In the genomic region with DNA sequence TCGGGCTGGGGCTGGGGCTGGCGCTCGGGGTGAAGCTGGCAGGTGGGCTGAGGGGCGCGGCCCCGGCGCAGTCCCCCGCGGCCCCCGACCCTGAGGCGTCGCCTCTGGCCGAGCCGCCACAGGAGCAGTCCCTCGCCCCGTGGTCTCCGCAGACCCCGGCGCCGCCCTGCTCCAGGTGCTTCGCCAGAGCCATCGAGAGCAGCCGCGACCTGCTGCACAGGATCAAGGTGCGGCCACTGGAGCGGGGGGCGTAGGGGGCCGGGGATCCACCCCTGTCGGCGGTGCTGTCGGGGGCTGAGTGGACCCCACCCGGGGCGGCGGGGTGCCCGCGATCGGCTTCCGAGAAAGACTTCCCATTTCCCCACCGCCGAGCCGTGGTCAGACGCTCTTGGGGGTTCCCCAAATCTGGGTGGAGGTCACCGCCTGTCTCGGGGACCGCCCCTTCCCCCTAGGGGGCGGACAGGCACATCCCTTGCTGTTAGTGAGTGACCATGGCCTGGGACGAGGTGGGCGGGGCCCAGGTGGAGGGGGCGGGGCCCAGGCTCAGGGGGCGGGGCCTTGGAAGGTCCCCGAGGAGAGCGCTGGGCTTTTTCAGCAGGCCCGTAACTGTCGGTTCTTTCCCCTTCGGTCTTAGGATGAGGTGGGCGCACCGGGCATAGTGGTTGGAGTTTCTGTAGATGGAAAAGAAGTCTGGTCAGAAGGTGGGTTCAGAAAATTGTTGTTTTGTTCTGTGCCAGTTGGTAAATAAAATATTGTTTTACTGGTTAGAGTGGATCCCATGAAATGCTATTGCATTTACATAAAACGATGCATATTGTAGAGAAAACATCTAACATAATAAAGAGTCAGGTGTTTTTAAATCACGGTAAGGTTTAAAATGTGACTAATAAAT, we compare ENCODE assay signal across 8 cellular contexts. TPM values are rescaled to one million over a fixed set of nuclear protein-coding genes. Genes with fewer than 3 reads are reported as not detected.
A peak's percentile ranks its signal among the peaks of the same experiment; 100 is the strongest.
DNase-seq lines count a peak whose midpoint lies in the region; ATAC-seq and TF ChIP-seq lines count a peak whose summit lies in the region.

No MANE protein-coding gene starts in this region.

- peaks cover 20% of the 10 kb centered on the region for H3K79me2 ChIP-seq in fibroblast of lung (ENCODE audit: control insufficient read depth, insufficient read depth, low read length)

- H2AFZ ChIP-seq in fibroblast of lung (ENCODE audit: low read length): no peak overlapping the region

- no peaks in the 10 kb centered on the region for H4K20me1 ChIP-seq in fibroblast of lung (ENCODE audit: control insufficient read depth, extremely low read depth, insufficient read depth, low read length)

- POLR2A ChIA-PET in naive thymus-derived CD4-positive, alpha-beta T cell (lab: Charles Lee): interaction anchor here (1.0 kb wide), 1 partner anchor 156 kb away, joined by 3 read pairs; no protein-coding TSS in a partner anchor

- intact Hi-C loops in naive thymus-derived CD4-positive, alpha-beta T cell (cut with micrococcal nuclease): loop anchor here (1.0 to 5.0 kb wide), 4 partner anchors 70 to 970 kb away; a partner anchor contains a TSS

- H3K9me3 ChIP-seq in Peyer's patch: no peaks in the 10 kb centered on the region
- H3K9me3 ChIP-seq in fibroblast of lung (ENCODE audit: control insufficient read depth, insufficient read depth, low read depth, low read length): no peaks in the 10 kb centered on the region
- peaks cover 0 to 16% (median 7%) of the 10 kb centered on the region in 3 experiments for H3K9me3 ChIP-seq in naive thymus-derived CD4-positive, alpha-beta T cell (ENCODE audit: control insufficient read depth in 2 of 3, low read length in 3 of 3)

- H3K36me3 Mint-ChIP-seq in naive thymus-derived CD4-positive, alpha-beta T cell: peaks cover 0 to 19% (median 13%) of the 10 kb centered on the region in 5 donors
- H3K36me3 Mint-ChIP-seq in stimulated activated naive B cell treated with anti-CD40 and anti-IgM and Interleukin-4, amounts not matched to agents 10 μg/mL and 1 μg/mL and 100 μg/mL, for 72 hours: peaks cover 31 to 34% of the 10 kb centered on the region in 2 donors

- peak overlapping the region; percentile 90 to 99 (median 92) for H3K27ac ChIP-seq in Peyer's patch
- peak overlapping the region; percentile 82 for H3K27ac ChIP-seq in fibroblast of lung (ENCODE audit: insufficient read depth, low read length)
- H3K27ac ChIP-seq in naive thymus-derived CD4-positive, alpha-beta T cell (ENCODE audit: low read depth, low read length): peak overlapping the region; percentile 80

- DNase-seq in COR-L47 (lab: John Stamatoyannopoulos, UW) (peak; percentile 24), HT-29 (ENCODE audit: low spot score) (peak; percentile 80), Peyer's patch (peak; percentile 93 to 97 (median 95)), fibroblast of lung (ENCODE audit: low read depth in 2 of 2) (peak; percentile 62 to 66)
- peak; percentile 44 to 80 for DNase-seq in activated T-helper 1 cell treated with anti-CD3 and anti-CD28 coated beads, Interleukin-2, amount 50 U/mL, for 16 hours (ENCODE audit: low read depth in 1 of 2, low spot score in 1 of 2)
- DNase-seq in naive thymus-derived CD4-positive, alpha-beta T cell: peak; percentile 38 to 91 (median 57)
- peak; percentile 91 for DNase-seq in stimulated activated naive B cell treated with anti-CD40 and anti-IgM and Interleukin-4, amounts not matched to agents 10 μg/mL and 1 μg/mL and 100 μg/mL, for 72 hours

- H3K4me3 Mint-ChIP-seq in naive thymus-derived CD4-positive, alpha-beta T cell: peak overlapping the region; percentile 80 to 95 (median 92)
- H3K4me3 Mint-ChIP-seq in stimulated activated naive B cell treated with anti-CD40 and anti-IgM and Interleukin-4, amounts not matched to agents 10 μg/mL and 1 μg/mL and 100 μg/mL, for 72 hours: peak overlapping the region; percentile 87 to 88

- H3K27me3 Mint-ChIP-seq in naive thymus-derived CD4-positive, alpha-beta T cell: no peaks in the 10 kb centered on the region
- no peaks in the 10 kb centered on the region for H3K27me3 Mint-ChIP-seq in stimulated activated naive B cell treated with anti-CD40 and anti-IgM and Interleukin-4, amounts not matched to agents 10 μg/mL and 1 μg/mL and 100 μg/mL, for 72 hours

- peak; percentile 77 for ATAC-seq in GM21360 (IDR thresholded peaks at IDR 0.05; ENCODE audit: unreplicated experiment)
- ATAC-seq in naive thymus-derived CD4-positive, alpha-beta T cell: peak; percentile 95
- peak; percentile 88 to 90 for ATAC-seq in stimulated activated naive B cell treated with anti-CD40 and anti-IgM and Interleukin-4, amounts not matched to agents 10 μg/mL and 1 μg/mL and 100 μg/mL, for 72 hours (replicated peaks)

- H3K9me3 Mint-ChIP-seq in naive thymus-derived CD4-positive, alpha-beta T cell: peaks cover 5 to 19% (median 9%) of the 10 kb centered on the region in 11 donors
- H3K9me3 Mint-ChIP-seq in stimulated activated naive B cell treated with anti-CD40 and anti-IgM and Interleukin-4, amounts not matched to agents 10 μg/mL and 1 μg/mL and 100 μg/mL, for 72 hours: peaks cover 11% of the 10 kb centered on the region in 2 donors

- TF ChIP-seq POLR2A in Peyer's patch (IDR thresholded peaks at IDR 0.05): peak in 1 of 2 donors; percentile 5

- peak overlapping the region; percentile 54 to 95 (median 79) for H3K27ac Mint-ChIP-seq in naive thymus-derived CD4-positive, alpha-beta T cell
- peak overlapping the region; percentile 93 for H3K27ac Mint-ChIP-seq in stimulated activated naive B cell treated with anti-CD40 and anti-IgM and Interleukin-4, amounts not matched to agents 10 μg/mL and 1 μg/mL and 100 μg/mL, for 72 hours

- TF ChIP-seq CTCF in Peyer's patch (IDR thresholded peaks at IDR 0.05) (peak in 3 of 6 experiments; percentile 21 to 37 (median 24)), fibroblast of lung (conservative IDR thresholded peaks at IDR 0.05 in 1 of 2, IDR thresholded peaks at IDR 0.05 in 1 of 2; ENCODE audit: low read depth in 1 of 2, low read length in 2 of 2) (no peak)

- peak overlapping the region; percentile 87 to 99 (median 94) for H3K4me3 ChIP-seq in Peyer's patch
- peak overlapping the region; percentile 70 to 97 (median 84) for H3K4me3 ChIP-seq in fibroblast of lung (replicated peaks in 1 of 4; ENCODE audit: control extremely low read depth in 1 of 4, insufficient read depth in 1 of 4, low read depth in 3 of 4, low read length in 4 of 4)
- peak overlapping the region; percentile 75 for H3K4me3 ChIP-seq in naive thymus-derived CD4-positive, alpha-beta T cell (ENCODE audit: low read length)

- H3K4me1 Mint-ChIP-seq in naive thymus-derived CD4-positive, alpha-beta T cell: peaks cover 9 to 29% (median 18%) of the 10 kb centered on the region in 7 donors
- peaks cover 7 to 28% of the 10 kb centered on the region in 2 donors for H3K4me1 Mint-ChIP-seq in stimulated activated naive B cell treated with anti-CD40 and anti-IgM and Interleukin-4, amounts not matched to agents 10 μg/mL and 1 μg/mL and 100 μg/mL, for 72 hours

- CTCF ChIA-PET in naive thymus-derived CD4-positive, alpha-beta T cell (lab: Charles Lee): no interaction called here

- no peaks in the 10 kb centered on the region for H3K27me3 ChIP-seq in Peyer's patch
- no peaks in the 10 kb centered on the region for H3K27me3 ChIP-seq in fibroblast of lung (ENCODE audit: control insufficient read depth, insufficient read depth, low read length)
- no peaks in the 10 kb centered on the region for H3K27me3 ChIP-seq in naive thymus-derived CD4-positive, alpha-beta T cell (ENCODE audit: control insufficient read depth in 2 of 2, insufficient read depth in 2 of 2, low read length in 2 of 2)

- H3K4me2 ChIP-seq in fibroblast of lung (ENCODE audit: extremely low read depth, insufficient read depth, low read length): peak overlapping the region; percentile 39

- H3K36me3 ChIP-seq in Peyer's patch: peaks cover 0 to 6% (median 0%) of the 10 kb centered on the region in 3 donors
- H3K36me3 ChIP-seq in fibroblast of lung (ENCODE audit: control insufficient read depth, insufficient read depth, low read length): peaks cover 2% of the 10 kb centered on the region
- H3K36me3 ChIP-seq in naive thymus-derived CD4-positive, alpha-beta T cell (ENCODE audit: control insufficient read depth in 2 of 3, insufficient read depth in 3 of 3, low read length in 3 of 3): peaks cover 0 to 4% (median 0%) of the 10 kb centered on the region in 3 experiments

- H3K4me1 ChIP-seq in Peyer's patch: peaks cover 0 to 4% (median 0%) of the 10 kb centered on the region in 4 donors
- peaks cover 3% of the 10 kb centered on the region for H3K4me1 ChIP-seq in fibroblast of lung (ENCODE audit: control insufficient read depth, extremely low read depth, insufficient read depth, low read length)
- H3K4me1 ChIP-seq in naive thymus-derived CD4-positive, alpha-beta T cell (ENCODE audit: control insufficient read depth in 2 of 2, insufficient read depth in 2 of 2, low read length in 2 of 2): peaks cover 4 to 8% of the 10 kb centered on the region in 2 donors

- peak overlapping the region; percentile 87 for H3K9ac ChIP-seq in fibroblast of lung (ENCODE audit: insufficient read depth, low read length)

RNA-seq across cellular contexts. Expression of a gene that starts 0.6 kb away (rescaled TPM):
- 5.3 TPM in 2 replicates for total RNA-seq in HT-29 (2014; rRNA removed; shearing (Covaris generic))
- total RNA-seq in Peyer's patch (10 to 100 TPM; 10.9 to 37.1 (median 12.6) TPM), fibroblast of lung (22.6 and 29.2 TPM in 2 replicates)
- 39.2 and 42.8 TPM in 2 replicates for polyA plus RNA-seq in fibroblast of lung
- polyA plus RNA-seq in fibroblast of lung (2012): 32.9 and 33.7 TPM in 2 replicates
- polyA minus RNA-seq in fibroblast of lung (ENCODE audit: low replicate concordance): 2.3 TPM in 1 of 2 replicates, not detected in the other
- 10 to 100 TPM in 4 of 5 experiments, 1 to 10 TPM in 1; 9.8 to 23.2 (median 10.7) TPM for total RNA-seq in naive thymus-derived CD4-positive, alpha-beta T cell
- polyA plus RNA-seq in naive thymus-derived CD4-positive, alpha-beta T cell: 10 to 100 TPM in 1 of 2 donors, 1 to 10 TPM in 1; 8.2 to 10.3 TPM

RNA-seq across cellular contexts. Expression of a gene that starts 35.0 kb away (rescaled TPM):
- 35.0 and 43.7 TPM in 2 replicates for total RNA-seq in HT-29 (2014; rRNA removed; shearing (Covaris generic))
- 100 to 1,000 TPM in 2 of 4 donors, 10 to 100 TPM in 2; 78.4 to 226 (median 110) TPM for total RNA-seq in Peyer's patch
- total RNA-seq in fibroblast of lung: 400 and 482 TPM in 2 replicates
- polyA plus RNA-seq in fibroblast of lung: 402 and 481 TPM in 2 replicates
- 535 and 690 TPM in 2 replicates for polyA plus RNA-seq in fibroblast of lung (2012)
- polyA minus RNA-seq in fibroblast of lung (ENCODE audit: low replicate concordance): 7.7 and 21.1 TPM in 2 replicates
- total RNA-seq in naive thymus-derived CD4-positive, alpha-beta T cell: 100 to 1,000 TPM in 3 of 5 experiments, 10 to 100 TPM in 2; 38.7 to 248 (median 111) TPM
- 100 to 1,000 TPM in 1 of 2 donors, 10 to 100 TPM in 1; 86.8 to 224 TPM for polyA plus RNA-seq in naive thymus-derived CD4-positive, alpha-beta T cell

Comparison
In these comparisons a context has a peak if more than half of its experiments do, and no peak if none do; other contexts are left out.
1. Peak in every context shown above with its lines: DNase-seq, ATAC-seq, H3K4me3 ChIP-seq and H3K27ac ChIP-seq.
2. DNase-seq: peak in every context shown above with its lines; median percentile 95 in Peyer's patch; 91 in stimulated activated naive B cell treated with anti-CD40 and anti-IgM and Interleukin-4, amounts not matched to agents 10 μg/mL and 1 μg/mL and 100 μg/mL, for 72 hours; 80 in HT-29; 64 in fibroblast of lung; 62 in activated T-helper 1 cell treated with anti-CD3 and anti-CD28 coated beads, Interleukin-2, amount 50 U/mL, for 16 hours; 57 in naive thymus-derived CD4-positive, alpha-beta T cell; 24 in COR-L47.